ENCODE assay signal across 12 cellular contexts in the genomic region with DNA sequence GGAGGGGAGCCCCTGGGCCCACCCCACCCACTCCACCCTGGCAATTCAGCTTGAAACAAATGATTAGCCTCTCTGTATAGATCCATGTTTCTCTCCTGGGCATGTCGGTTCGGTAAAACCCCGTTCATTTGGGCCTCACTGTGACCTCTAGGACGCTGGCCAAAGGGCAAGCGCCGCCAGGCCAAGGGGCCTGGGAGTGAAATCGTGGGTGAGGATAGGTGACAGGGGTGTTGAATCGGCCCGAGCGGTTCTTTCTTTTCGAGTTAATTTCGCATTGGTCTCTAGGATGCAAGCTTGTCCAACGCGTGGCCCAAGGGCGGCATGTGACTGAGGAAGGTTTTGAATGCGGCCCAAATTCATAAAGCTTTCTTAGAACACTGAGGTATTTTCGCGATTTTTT. TPM values are rescaled to one million over a fixed set of nuclear protein-coding genes. Genes with fewer than 3 reads are reported as not detected.
A peak's percentile ranks its signal among the peaks of the same experiment; 100 is the strongest.
DNase-seq lines count a peak whose midpoint lies in the region; ATAC-seq and TF ChIP-seq lines count a peak whose summit lies in the region.
"Had no signal": no experiment of that assay in that cellular context is flagged by ENCODE, and none has a peak within 500 bp of the region (broad histone marks: within the 10 kb centered on the region; RNA-seq: fewer than 3 reads in every experiment).

No MANE protein-coding gene starts in this region.

- DNase-seq in activated CD4-positive, alpha-beta T cell treated with anti-CD3 and anti-CD28 coated beads for 36 hours: no peak
- no peak for DNase-seq in activated CD4-positive, alpha-beta T cell treated with anti-CD3 and anti-CD28 coated beads, Interleukin-2, amount 50 U/mL, for 4 hours
- DNase-seq in activated B cell treated with CpG ODN at 0.5 μM for 24 hours (peak; percentile 12), hepatocyte (ENCODE audit: low spot score) (no peak), WERI-Rb-1 (no peak), NCI-H510A treated with DMSO at 0.1 percent for 48 hours (lab: John Stamatoyannopoulos, UW) (no peak), NCI-H774 (lab: John Stamatoyannopoulos, UW) (no peak)
- DNase-seq: NCI-H2029 had no signal

- peak overlapping the region; percentile 59 for H3K4me3 Mint-ChIP-seq in activated CD4-positive, alpha-beta T cell treated with anti-CD3 and anti-CD28 coated beads for 36 hours
- peak overlapping the region; percentile 73 for H3K4me3 Mint-ChIP-seq in activated B cell treated with CpG ODN at 0.5 μM for 24 hours
- peak overlapping the region; percentile 61 for H3K4me3 Mint-ChIP-seq in stimulated activated memory B cell treated with anti-CD40 and anti-IgM and Interleukin-4, amounts not matched to agents 10 μg/mL and 1 μg/mL and 100 μg/mL, for 72 hours

- no peaks in the 10 kb centered on the region for H3K36me3 ChIP-seq in hepatocyte (replicated peaks; ENCODE audit: insufficient read depth, low read depth)
- no peaks in the 10 kb centered on the region for H3K36me3 ChIP-seq in WERI-Rb-1

- no peaks in the 10 kb centered on the region for H3K9me3 Mint-ChIP-seq in activated CD4-positive, alpha-beta T cell treated with anti-CD3 and anti-CD28 coated beads for 36 hours (ENCODE audit: low read depth)
- no peaks in the 10 kb centered on the region for H3K9me3 Mint-ChIP-seq in activated B cell treated with CpG ODN at 0.5 μM for 24 hours
- H3K9me3 Mint-ChIP-seq in stimulated activated memory B cell treated with anti-CD40 and anti-IgM and Interleukin-4, amounts not matched to agents 10 μg/mL and 1 μg/mL and 100 μg/mL, for 72 hours: no peaks in the 10 kb centered on the region

- no peak overlapping the region for H3K4me2 ChIP-seq in hepatocyte
- H3K4me2 ChIP-seq: A549 had no signal

- H3K27ac ChIP-seq in hepatocyte (no peak overlapping the region), WERI-Rb-1 (no peak overlapping the region)
- H3K27ac ChIP-seq: A549, RWPE1 had no signal

- H3K27me3 Mint-ChIP-seq in activated CD4-positive, alpha-beta T cell treated with anti-CD3 and anti-CD28 coated beads for 36 hours: peaks cover 2% of the 10 kb centered on the region
- H3K27me3 Mint-ChIP-seq in activated B cell treated with CpG ODN at 0.5 μM for 24 hours: peaks cover 3% of the 10 kb centered on the region
- peaks cover 17% of the 10 kb centered on the region for H3K27me3 Mint-ChIP-seq in stimulated activated memory B cell treated with anti-CD40 and anti-IgM and Interleukin-4, amounts not matched to agents 10 μg/mL and 1 μg/mL and 100 μg/mL, for 72 hours

- WGBS in hepatocyte (ENCODE audit: low lambda C conversion rate, missing lambda C conversion rate): 98% methylated on average over 18 of the region's 18 CpGs

- peaks cover 14% of the 10 kb centered on the region for H3K4me1 ChIP-seq in hepatocyte (ENCODE audit: insufficient read depth)

- H3K9me2 ChIP-seq in hepatocyte (replicated peaks; ENCODE audit: insufficient read depth): no peaks in the 10 kb centered on the region

- CTCF ChIA-PET in activated CD4-positive, alpha-beta T cell treated with anti-CD3 and anti-CD28 coated beads for 36 hours (lab: Charles Lee): interaction anchor here (0.6 to 2.9 kb wide), 5 partner anchors 9 to 162 kb away, joined by 3 to 30 read pairs (median 3); partner anchors contain the start of gene ARID5A
- CTCF ChIA-PET in activated B cell treated with CpG ODN at 0.5 μM for 24 hours (lab: Charles Lee): interaction anchor here (1.0 to 4.5 kb wide), 7 partner anchors 12 to 119 kb away, joined by 3 to 34 read pairs (median 4); partner anchors contain the start of gene NEURL3

- no peak for ATAC-seq in activated CD4-positive, alpha-beta T cell treated with anti-CD3 and anti-CD28 coated beads for 36 hours
- ATAC-seq in activated B cell treated with CpG ODN at 0.5 μM for 24 hours (ENCODE audit: low read depth): no peak
- no peak for ATAC-seq in stimulated activated memory B cell treated with anti-CD40 and anti-IgM and Interleukin-4, amounts not matched to agents 10 μg/mL and 1 μg/mL and 100 μg/mL, for 72 hours
- ATAC-seq: A549 had no signal

- no peaks in the 10 kb centered on the region for H3K79me2 ChIP-seq in hepatocyte

- H4K20me1 ChIP-seq in hepatocyte (ENCODE audit: insufficient read depth, poor library complexity, severe bottlenecking): no peaks in the 10 kb centered on the region

- intact Hi-C loops in activated CD4-positive, alpha-beta T cell treated with anti-CD3 and anti-CD28 coated beads for 36 hours (cut with DNase I, micrococcal nuclease): loop anchor here (1.0 to 5.0 kb wide), 2 partner anchors 40 to 184 kb away; no protein-coding TSS in a partner anchor
- intact Hi-C loops in activated B cell treated with CpG ODN at 0.5 μM for 24 hours (cut with micrococcal nuclease): loop anchor here (1.0 kb wide), 2 partner anchors 17 to 28 kb away; no protein-coding TSS in a partner anchor

- H3K4me3 ChIP-seq in hepatocyte: no peak overlapping the region
- H3K4me3 ChIP-seq in WERI-Rb-1 (ENCODE audit: low read depth, low read length): no peak overlapping the region
- H3K4me3 ChIP-seq: A549 had no signal

- H2AFZ ChIP-seq in hepatocyte: peak overlapping the region; percentile 72

- peaks cover 80% of the 10 kb centered on the region for H3K4me1 Mint-ChIP-seq in activated CD4-positive, alpha-beta T cell treated with anti-CD3 and anti-CD28 coated beads for 36 hours
- H3K4me1 Mint-ChIP-seq in activated B cell treated with CpG ODN at 0.5 μM for 24 hours: peaks cover 48% of the 10 kb centered on the region
- H3K4me1 Mint-ChIP-seq in stimulated activated memory B cell treated with anti-CD40 and anti-IgM and Interleukin-4, amounts not matched to agents 10 μg/mL and 1 μg/mL and 100 μg/mL, for 72 hours: peaks cover 88% of the 10 kb centered on the region

- POLR2A ChIA-PET in activated CD4-positive, alpha-beta T cell treated with anti-CD3 and anti-CD28 coated beads for 36 hours (lab: Charles Lee): interaction anchor here (1.1 to 6.2 kb wide), 4 partner anchors 8 to 28 kb away, joined by 3 to 144 read pairs (median 5); partner anchors contain the start of gene ARID5A
- POLR2A ChIA-PET in activated B cell treated with CpG ODN at 0.5 μM for 24 hours (lab: Charles Lee): interaction anchor here (1.0 to 5.2 kb wide), 9 partner anchors 8 to 380 kb away, joined by 3 to 161 read pairs (median 6); partner anchors contain the start of genes ARID5A, CNNM4 and STARD7

- H3K27me3 ChIP-seq in hepatocyte: no peaks in the 10 kb centered on the region
- no peaks in the 10 kb centered on the region for H3K27me3 ChIP-seq in WERI-Rb-1 (ENCODE audit: insufficient read depth, low read depth, severe bottlenecking)
- H3K27me3 ChIP-seq: dorsolateral prefrontal cortex had no signal

- H3K27ac Mint-ChIP-seq in activated CD4-positive, alpha-beta T cell treated with anti-CD3 and anti-CD28 coated beads for 36 hours: peak overlapping the region; percentile 89
- peak overlapping the region; percentile 83 for H3K27ac Mint-ChIP-seq in activated B cell treated with CpG ODN at 0.5 μM for 24 hours
- peak overlapping the region; percentile 94 for H3K27ac Mint-ChIP-seq in stimulated activated memory B cell treated with anti-CD40 and anti-IgM and Interleukin-4, amounts not matched to agents 10 μg/mL and 1 μg/mL and 100 μg/mL, for 72 hours

- TF ChIP-seq CTCF in activated B cell treated with CpG ODN at 0.5 μM for 24 hours (IDR thresholded peaks at IDR 0.05) (no peak), hepatocyte (IDR thresholded peaks at IDR 0.05; ENCODE audit: poor library complexity) (no peak), WERI-Rb-1 (IDR thresholded peaks at IDR 0.05; ENCODE audit: low read depth, low read length) (no peak)

- H3K9me3 ChIP-seq in hepatocyte (ENCODE audit: low read depth): no peaks in the 10 kb centered on the region
- H3K9me3 ChIP-seq in WERI-Rb-1 (ENCODE audit: severe bottlenecking): no peaks in the 10 kb centered on the region
- H3K9me3 ChIP-seq: A549 had no signal

- H3K36me3 Mint-ChIP-seq in activated CD4-positive, alpha-beta T cell treated with anti-CD3 and anti-CD28 coated beads for 36 hours (ENCODE audit: low read depth): no peaks in the 10 kb centered on the region
- no peaks in the 10 kb centered on the region for H3K36me3 Mint-ChIP-seq in activated B cell treated with CpG ODN at 0.5 μM for 24 hours (ENCODE audit: low read depth)
- no peaks in the 10 kb centered on the region for H3K36me3 Mint-ChIP-seq in stimulated activated memory B cell treated with anti-CD40 and anti-IgM and Interleukin-4, amounts not matched to agents 10 μg/mL and 1 μg/mL and 100 μg/mL, for 72 hours

RNA-seq across cellular contexts. Expression of gene ARID5A, which starts 9.9 kb away (rescaled TPM):
- 100 to 1,000 TPM; 179 to 191 TPM for total RNA-seq in activated CD4-positive, alpha-beta T cell treated with anti-CD3 and anti-CD28 coated beads for 36 hours
- total RNA-seq in activated B cell treated with CpG ODN at 0.5 μM for 24 hours: 73.4 and 83.5 TPM in 2 replicates
- total RNA-seq in hepatocyte: 4.9 and 6.9 TPM in 2 replicates
- polyA plus RNA-seq in hepatocyte: 11.9 and 13.3 TPM in 2 replicates

RNA-seq across cellular contexts. Expression of gene NEURL3, which starts 21.5 kb away (rescaled TPM):
- under 1 TPM; 0.33 to 0.41 TPM for total RNA-seq in activated CD4-positive, alpha-beta T cell treated with anti-CD3 and anti-CD28 coated beads for 36 hours
- total RNA-seq in activated B cell treated with CpG ODN at 0.5 μM for 24 hours: not detected in 2 replicates
- 6.2 and 8.1 TPM in 2 replicates for total RNA-seq in hepatocyte
- polyA plus RNA-seq in hepatocyte: 1.8 and 10.5 TPM in 2 replicates
